ENCODE assay signal across 1 cellular context in genomic region chr19:58543826-58544590, GRCh38.
TF ChIP-seq lines count a peak whose summit lies in the region.

Gene TRIM28 (plus strand): TSS chr19:58544064. CDS start chr19:58544758, 694 bp downstream.

TF ChIP-seq in K562, 482 proteins besides CTCF, POLR2A, EP300 and RAD21 (continued from another document and continues in another):
- TF ChIP-seq ZNF318 (IDR thresholded peaks at IDR 0.05; ENCODE audit: borderline replicate concordance in 1 of 2, low read depth in 1 of 2) = no peak
- peak; percentile 90 for TF ChIP-seq MEIS2 (IDR thresholded peaks at IDR 0.05; ENCODE audit: partially characterized antibody)
- TF ChIP-seq SREBF2 (CRISPR knock-in tag; IDR thresholded peaks at IDR 0.05) = no peak
- TF ChIP-seq RFX5 (IDR thresholded peaks at IDR 0.05; ENCODE audit: low read depth, low read length) = peak; percentile 50
- no peak for TF ChIP-seq TAL1 (IDR thresholded peaks at IDR 0.05)
- TF ChIP-seq ARID3A (IDR thresholded peaks at IDR 0.05; ENCODE audit: borderline replicate concordance, low read depth, low read length) = peak; percentile 37; the same call in 1 of the 2 replicates
- TF ChIP-seq RNF2 (IDR thresholded peaks at IDR 0.05) = 0 out of 2 replicates have a peak, but pooled peaks have one; percentile 52
- TF ChIP-seq SMARCE1 (IDR thresholded peaks at IDR 0.05) = peak; percentile 44; the same call in 1 of the 2 replicates
- TF ChIP-seq FUS (optimal IDR thresholded peaks at IDR 0.05; ENCODE audit: low read depth, low read length) = peak; percentile 93
- no peak for TF ChIP-seq ZNF3 (CRISPR knock-in tag; IDR thresholded peaks at IDR 0.05)
- peak; percentile 64; the same call in 1 of the 2 replicates for TF ChIP-seq MBD2 (IDR thresholded peaks at IDR 0.05; ENCODE audit: borderline replicate concordance, low read depth)
- no peak for TF ChIP-seq ZNF696 (CRISPR knock-in tag; conservative IDR thresholded peaks at IDR 0.05)
- no peak for TF ChIP-seq ETV1 (tag; conservative IDR thresholded peaks at IDR 0.05; ENCODE audit: low read depth)
- TF ChIP-seq ZNF134 (CRISPR knock-in tag; conservative IDR thresholded peaks at IDR 0.05) = no peak
- no peak for TF ChIP-seq IRF2 (CRISPR knock-in tag; IDR thresholded peaks at IDR 0.05)
- no peak for TF ChIP-seq ZNF12 (CRISPR knock-in tag; IDR thresholded peaks at IDR 0.05)
- TF ChIP-seq ETV5 (CRISPR knock-in tag; IDR thresholded peaks at IDR 0.05; ENCODE audit: low read depth) = 0 out of 2 replicates have a peak, but pooled peaks have one; percentile 33
- TF ChIP-seq SIN3A (IDR thresholded peaks at IDR 0.05; ENCODE audit: borderline replicate concordance in 2 of 2, control insufficient read depth in 1 of 2, low read depth in 2 of 2, low read length in 2 of 2) = 0 out of 4 replicates have a peak, but pooled peaks of 1 of the 2 experiments have one; percentile 39
- no peak; the same call in 1 of the 2 replicates for TF ChIP-seq SAFB (IDR thresholded peaks at IDR 0.05; ENCODE audit: borderline replicate concordance, low read depth, low read length)
- peak; percentile 86; the same call in 1 of the 2 replicates for TF ChIP-seq ZBTB1 (CRISPR knock-in tag; IDR thresholded peaks at IDR 0.05; ENCODE audit: borderline replicate concordance, low read depth)
- no peak for TF ChIP-seq ZNF518B (CRISPR knock-in tag; IDR thresholded peaks at IDR 0.05)
- TF ChIP-seq MYNN (IDR thresholded peaks at IDR 0.05) = no peak
- no peak for TF ChIP-seq MYNN (CRISPR knock-in tag; IDR thresholded peaks at IDR 0.05)
- peak; percentile 72 for TF ChIP-seq NCOA1 (IDR thresholded peaks at IDR 0.05; ENCODE audit: low read depth)
- TF ChIP-seq, protein P1, sequence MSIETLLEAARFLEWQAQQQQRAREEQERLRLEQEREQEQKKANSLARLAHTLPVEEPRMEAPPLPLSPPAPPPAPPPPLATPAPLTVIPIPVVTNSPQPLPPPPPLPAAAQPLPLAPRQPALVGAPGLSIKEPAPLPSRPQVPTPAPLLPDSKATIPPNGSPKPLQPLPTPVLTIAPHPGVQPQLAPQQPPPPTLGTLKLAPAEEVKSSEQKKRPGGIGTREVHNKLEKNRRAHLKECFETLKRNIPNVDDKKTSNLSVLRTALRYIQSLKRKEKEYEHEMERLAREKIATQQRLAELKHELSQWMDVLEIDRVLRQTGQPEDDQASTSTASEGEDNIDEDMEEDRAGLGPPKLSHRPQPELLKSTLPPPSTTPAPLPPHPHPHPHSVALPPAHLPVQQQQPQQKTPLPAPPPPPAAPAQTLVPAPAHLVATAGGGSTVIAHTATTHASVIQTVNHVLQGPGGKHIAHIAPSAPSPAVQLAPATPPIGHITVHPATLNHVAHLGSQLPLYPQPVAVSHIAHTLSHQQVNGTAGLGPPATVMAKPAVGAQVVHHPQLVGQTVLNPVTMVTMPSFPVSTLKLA (conservative IDR thresholded peaks at IDR 0.05) = peak; percentile 22 to 67; a peak in 3 of 4 replicates
- TF ChIP-seq CHCHD3 (CRISPR knock-in tag; IDR thresholded peaks at IDR 0.05) = 0 out of 2 replicates have a peak, but pooled peaks have one; percentile 40
- TF ChIP-seq E2F8 (IDR thresholded peaks at IDR 0.05; ENCODE audit: low read depth, partially characterized antibody) = peak; percentile 73
- peak; percentile 64 for TF ChIP-seq PHF8 (IDR thresholded peaks at IDR 0.05; ENCODE audit: borderline replicate concordance, low read length)
- TF ChIP-seq KHSRP (IDR thresholded peaks at IDR 0.05) = peak; percentile 86
- TF ChIP-seq, protein P2, sequence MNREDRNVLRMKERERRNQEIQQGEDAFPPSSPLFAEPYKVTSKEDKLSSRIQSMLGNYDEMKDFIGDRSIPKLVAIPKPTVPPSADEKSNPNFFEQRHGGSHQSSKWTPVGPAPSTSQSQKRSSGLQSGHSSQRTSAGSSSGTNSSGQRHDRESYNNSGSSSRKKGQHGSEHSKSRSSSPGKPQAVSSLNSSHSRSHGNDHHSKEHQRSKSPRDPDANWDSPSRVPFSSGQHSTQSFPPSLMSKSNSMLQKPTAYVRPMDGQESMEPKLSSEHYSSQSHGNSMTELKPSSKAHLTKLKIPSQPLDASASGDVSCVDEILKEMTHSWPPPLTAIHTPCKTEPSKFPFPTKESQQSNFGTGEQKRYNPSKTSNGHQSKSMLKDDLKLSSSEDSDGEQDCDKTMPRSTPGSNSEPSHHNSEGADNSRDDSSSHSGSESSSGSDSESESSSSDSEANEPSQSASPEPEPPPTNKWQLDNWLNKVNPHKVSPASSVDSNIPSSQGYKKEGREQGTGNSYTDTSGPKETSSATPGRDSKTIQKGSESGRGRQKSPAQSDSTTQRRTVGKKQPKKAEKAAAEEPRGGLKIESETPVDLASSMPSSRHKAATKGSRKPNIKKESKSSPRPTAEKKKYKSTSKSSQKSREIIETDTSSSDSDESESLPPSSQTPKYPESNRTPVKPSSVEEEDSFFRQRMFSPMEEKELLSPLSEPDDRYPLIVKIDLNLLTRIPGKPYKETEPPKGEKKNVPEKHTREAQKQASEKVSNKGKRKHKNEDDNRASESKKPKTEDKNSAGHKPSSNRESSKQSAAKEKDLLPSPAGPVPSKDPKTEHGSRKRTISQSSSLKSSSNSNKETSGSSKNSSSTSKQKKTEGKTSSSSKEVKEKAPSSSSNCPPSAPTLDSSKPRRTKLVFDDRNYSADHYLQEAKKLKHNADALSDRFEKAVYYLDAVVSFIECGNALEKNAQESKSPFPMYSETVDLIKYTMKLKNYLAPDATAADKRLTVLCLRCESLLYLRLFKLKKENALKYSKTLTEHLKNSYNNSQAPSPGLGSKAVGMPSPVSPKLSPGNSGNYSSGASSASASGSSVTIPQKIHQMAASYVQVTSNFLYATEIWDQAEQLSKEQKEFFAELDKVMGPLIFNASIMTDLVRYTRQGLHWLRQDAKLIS (CRISPR knock-in tag; IDR thresholded peaks at IDR 0.05) = peak; percentile 86
- TF ChIP-seq ZNF644 (tag; IDR thresholded peaks at IDR 0.05; ENCODE audit: low read depth) = no peak
- TF ChIP-seq EGR1 (conservative IDR thresholded peaks at IDR 0.05) = peak; percentile 75
- TF ChIP-seq MAX (CRISPR knock-in tag; IDR thresholded peaks at IDR 0.05) = peak; percentile 66
- peak; percentile 36; the same call in 1 of the 2 replicates for TF ChIP-seq C11orf30 (IDR thresholded peaks at IDR 0.05; ENCODE audit: low read depth)
- TF ChIP-seq SMAD2 (IDR thresholded peaks at IDR 0.05; ENCODE audit: low read depth, low read length) = no peak
- TF ChIP-seq KDM1A (IDR thresholded peaks at IDR 0.05) = no peak
- peak; percentile 95; the same call in 1 of the 2 replicates for TF ChIP-seq CBX1 (IDR thresholded peaks at IDR 0.05; ENCODE audit: low read depth)
- TF ChIP-seq WHSC1 (IDR thresholded peaks at IDR 0.05; ENCODE audit: low read length) = no peak
- TF ChIP-seq TAF9B (IDR thresholded peaks at IDR 0.05; ENCODE audit: partially characterized antibody) = peak; percentile 42
